ENCODE assay signal across 8 cellular contexts in genomic region chr2:181411105-181411849, GRCh38. TPM values are rescaled to one million over a fixed set of nuclear protein-coding genes. Genes with fewer than 3 reads are reported as not detected.
A peak's percentile ranks its signal among the peaks of the same experiment; 100 is the strongest.
DNase-seq lines count a peak whose midpoint lies in the region; ATAC-seq, FAIRE-seq and TF ChIP-seq lines count a peak whose summit lies in the region.

No MANE protein-coding gene starts in this region.

- no peaks in the 10 kb centered on the region for H4K20me1 ChIP-seq in GM12878 (ENCODE audit: control insufficient read depth, insufficient read depth)

- no peak overlapping the region for H3K4me2 ChIP-seq in GM12878 (ENCODE audit: control insufficient read depth, insufficient read depth)

- H3K27ac ChIP-seq in GM12878 (ENCODE audit: control insufficient read depth, insufficient read depth) (no peak overlapping the region), left lung (no peak overlapping the region)

- H3K27ac Mint-ChIP-seq in stimulated activated effector memory CD8-positive, alpha-beta T cell treated with anti-CD3 and anti-CD28 coated beads, Interleukin-12 subunit alpha, Interleukin-12 subunit beta, amount 100 ng/mL, for 72 hours, result no peak overlapping the region
- no peak overlapping the region for H3K27ac Mint-ChIP-seq in activated CD8-positive, alpha-beta T cell treated with anti-CD3 and anti-CD28 coated beads for 36 hours

- peak; percentile 15 for DNase-seq in NCI-H1092 (lab: John Stamatoyannopoulos, UW)
- DNase-seq in GM12878 (ENCODE audit: low read depth, low spot score), result peak; percentile 30
- no peak for DNase-seq in left lung
- no peak for DNase-seq in stimulated activated effector memory CD8-positive, alpha-beta T cell treated with anti-CD3 and anti-CD28 coated beads, Interleukin-12 subunit alpha, Interleukin-12 subunit beta, amount 100 ng/mL, for 72 hours (ENCODE audit: low spot score in 2 of 2)
- DNase-seq in activated CD8-positive, alpha-beta T cell treated with anti-CD3 and anti-CD28 coated beads for 36 hours, result no peak
- DNase-seq in activated CD8-positive, alpha-beta memory T cell treated with anti-CD3 and anti-CD28 coated beads, Interleukin-2, amount 50 U/mL, for 48 hours, result no peak

- no peak for FAIRE-seq in GM12878 (lab: Jason Lieb, UNC)

- H3K4me1 ChIP-seq in GM12878 (ENCODE audit: control insufficient read depth, insufficient read depth, low read length) (peaks cover 8% of the 10 kb centered on the region), left lung (peaks cover 0 to 11% of the 10 kb centered on the region in 2 donors)

- H3K4me3 ChIP-seq in GM12878 (no peak overlapping the region), left lung (no peak overlapping the region)

- ATAC-seq in GM18511 (IDR thresholded peaks at IDR 0.05; ENCODE audit: unreplicated experiment) (peak; percentile 100), HG02610 (IDR thresholded peaks at IDR 0.05; ENCODE audit: unreplicated experiment) (peak; percentile 92), GM12878 (peak; percentile 86), left lung (no peak)
- no peak for ATAC-seq in stimulated activated effector memory CD8-positive, alpha-beta T cell treated with anti-CD3 and anti-CD28 coated beads, Interleukin-12 subunit alpha, Interleukin-12 subunit beta, amount 100 ng/mL, for 72 hours
- no peak for ATAC-seq in activated CD8-positive, alpha-beta T cell treated with anti-CD3 and anti-CD28 coated beads for 36 hours

- no peak for TF ChIP-seq EP300 in GM12878 (IDR thresholded peaks at IDR 0.05; ENCODE audit: borderline replicate concordance in 1 of 2, control insufficient read depth in 1 of 2, low read depth in 2 of 2, low read length in 2 of 2)

- H3K79me2 ChIP-seq in GM12878 (ENCODE audit: control insufficient read depth, insufficient read depth, low read length), result no peaks in the 10 kb centered on the region

- no peak for TF ChIP-seq CTCF in GM12878 (IDR thresholded peaks at IDR 0.05 in 2 of 3, conservative IDR thresholded peaks at IDR 0.05 in 1 of 3; ENCODE audit: control insufficient read depth in 2 of 3, extremely low read depth in 1 of 3, insufficient read depth in 1 of 3, low read depth in 3 of 3, low read length in 3 of 3)
- no peak for TF ChIP-seq CTCF in left lung (IDR thresholded peaks at IDR 0.05)
- no peak for TF ChIP-seq CTCF in activated CD8-positive, alpha-beta T cell treated with anti-CD3 and anti-CD28 coated beads for 36 hours (IDR thresholded peaks at IDR 0.05)

- no peak overlapping the region for H3K9ac ChIP-seq in GM12878 (ENCODE audit: control insufficient read depth, insufficient read depth, low read length)

- H3K9me3 Mint-ChIP-seq in stimulated activated effector memory CD8-positive, alpha-beta T cell treated with anti-CD3 and anti-CD28 coated beads, Interleukin-12 subunit alpha, Interleukin-12 subunit beta, amount 100 ng/mL, for 72 hours, result peaks cover 13% of the 10 kb centered on the region
- H3K9me3 Mint-ChIP-seq in activated CD8-positive, alpha-beta T cell treated with anti-CD3 and anti-CD28 coated beads for 36 hours, result peaks cover 28% of the 10 kb centered on the region

- POLR2A ChIA-PET in GM12878 (lab: Charles Lee), result no interaction called here
- POLR2A ChIA-PET in activated CD8-positive, alpha-beta T cell treated with anti-CD3 and anti-CD28 coated beads for 36 hours (lab: Charles Lee), result no interaction called here

- H3K36me3 ChIP-seq in GM12878 (ENCODE audit: control insufficient read depth in 2 of 2, insufficient read depth in 2 of 2, low read length in 1 of 2), result no peaks in the 10 kb centered on the region
- no peaks in the 10 kb centered on the region for H3K36me3 ChIP-seq in left lung

- peak overlapping the region; percentile 71 for H2AFZ ChIP-seq in GM12878 (ENCODE audit: control insufficient read depth, low read depth, low read length)

- in situ Hi-C loops in GM12878 (cut with MboI), result no loop called here

- no peaks in the 10 kb centered on the region for H3K36me3 Mint-ChIP-seq in stimulated activated effector memory CD8-positive, alpha-beta T cell treated with anti-CD3 and anti-CD28 coated beads, Interleukin-12 subunit alpha, Interleukin-12 subunit beta, amount 100 ng/mL, for 72 hours
- H3K36me3 Mint-ChIP-seq in activated CD8-positive, alpha-beta T cell treated with anti-CD3 and anti-CD28 coated beads for 36 hours (ENCODE audit: low read depth), result peaks cover 6% of the 10 kb centered on the region

- H3K4me1 Mint-ChIP-seq in stimulated activated effector memory CD8-positive, alpha-beta T cell treated with anti-CD3 and anti-CD28 coated beads, Interleukin-12 subunit alpha, Interleukin-12 subunit beta, amount 100 ng/mL, for 72 hours, result peaks cover 6% of the 10 kb centered on the region
- peaks cover 2% of the 10 kb centered on the region for H3K4me1 Mint-ChIP-seq in activated CD8-positive, alpha-beta T cell treated with anti-CD3 and anti-CD28 coated beads for 36 hours (ENCODE audit: low read depth)

- no peak overlapping the region for H3K4me3 Mint-ChIP-seq in stimulated activated effector memory CD8-positive, alpha-beta T cell treated with anti-CD3 and anti-CD28 coated beads, Interleukin-12 subunit alpha, Interleukin-12 subunit beta, amount 100 ng/mL, for 72 hours
- H3K4me3 Mint-ChIP-seq in activated CD8-positive, alpha-beta T cell treated with anti-CD3 and anti-CD28 coated beads for 36 hours, result no peak overlapping the region

- CTCF ChIA-PET in GM12878 (lab: Yijun Ruan, JAX), result interaction anchor here (0.6 to 2.0 kb wide), 5 partner anchors 8 to 99 kb away, joined by 3 to 8 read pairs (median 3); no protein-coding TSS in a partner anchor
- CTCF ChIA-PET in activated CD8-positive, alpha-beta T cell treated with anti-CD3 and anti-CD28 coated beads for 36 hours (lab: Charles Lee), result no interaction called here

- SMC1A ChIA-PET in GM12878 (lab: Charles Lee; ENCODE audit: uncharacterized antibody, unreplicated experiment), result interaction anchor here (0.7 to 2.1 kb wide), 15 partner anchors 8 to 105 kb away, joined by 3 to 13 read pairs (median 3); no protein-coding TSS in a partner anchor

- TF ChIP-seq RAD21 in GM12878 (IDR thresholded peaks at IDR 0.05; ENCODE audit: insufficient read depth, low read depth, low read length), result no peak

- no TSS peak for BruUV-seq in GM12878 (replicated peaks; lab: Mats Ljungman, UMichigan)

- no peaks in the 10 kb centered on the region for H3K27me3 ChIP-seq in GM12878 (replicated peaks in 1 of 2; ENCODE audit: control insufficient read depth in 2 of 2, insufficient read depth in 2 of 2, low read length in 1 of 2)
- H3K27me3 ChIP-seq in left lung, result no peaks in the 10 kb centered on the region

- intact Hi-C loops in GM12878 (cut with micrococcal nuclease; ENCODE audit: unreplicated experiment) (no loop called here), left lung (cut with DNase I) (no loop called here)
- intact Hi-C loops in activated CD8-positive, alpha-beta T cell treated with anti-CD3 and anti-CD28 coated beads for 36 hours (cut with micrococcal nuclease), result no loop called here

- H3K27me3 Mint-ChIP-seq in activated CD8-positive, alpha-beta T cell treated with anti-CD3 and anti-CD28 coated beads for 36 hours, result no peaks in the 10 kb centered on the region

- WGBS in GM12878 (ENCODE audit: insufficient coverage, insufficient replicate concordance, low lambda C conversion rate, missing lambda C conversion rate), result 4% methylated on average over 5 of the region's 5 CpGs

- RAD21 ChIA-PET in GM12878 (lab: Charles Lee; ENCODE audit: unreplicated experiment), result interaction anchor here (0.6 to 1.8 kb wide), 12 partner anchors 31 to 299 kb away, joined by 3 to 7 read pairs (median 3); partner anchors contain the start of gene ITGA4

- no peak for TF ChIP-seq POLR2A in GM12878 (IDR thresholded peaks at IDR 0.05; ENCODE audit: low read depth, low read length)

- H3K9me3 ChIP-seq in GM12878 (replicated peaks; ENCODE audit: control insufficient read depth, insufficient read depth, low read length), result peaks cover 2% of the 10 kb centered on the region; the same call in 1 of the 3 replicates
- peaks cover 0 to 20% of the 10 kb centered on the region in 2 donors for H3K9me3 ChIP-seq in left lung

TF ChIP-seq in GM12878, 131 proteins besides CTCF, POLR2A, EP300 and RAD21 (continues in another document):
- no peak for TF ChIP-seq RFX5 (IDR thresholded peaks at IDR 0.05; ENCODE audit: low read depth, low read length)

RNA-seq across cellular contexts. Expression of gene ITGA4, which starts 45.9 kb away (rescaled TPM):
- total RNA-seq in GM12878 (2013; cell fraction: nucleolus; rRNA removed), result 729 TPM in 2 replicates
- total RNA-seq in GM12878 (2014; rRNA removed), result 76.2 and 83.9 TPM in 2 replicates
- total RNA-seq in GM12878 (2014; rRNA removed; fragmentation: Illumina TruSeq; extraction: Trizol), result 79.5 and 84.7 TPM in 2 replicates
- total RNA-seq in GM12878 (2021), result 75.0 and 87.9 TPM in 2 replicates
- 43.3 TPM for polyA plus RNA-seq in GM12878 (2011; ENCODE audit: low read depth)
- polyA plus RNA-seq in GM12878 (2011; rRNA removed), result 25.0 and 34.6 TPM in 2 replicates
- polyA plus RNA-seq in GM12878 (2011; cell fraction: cytosol; rRNA removed), result 7.1 and 9.2 TPM in 2 replicates
- polyA plus RNA-seq in GM12878 (2011; cell fraction: nucleus; rRNA removed), result 36.0 and 42.5 TPM in 2 replicates
- 65.1 and 66.2 TPM in 2 replicates for polyA plus RNA-seq in GM12878 (2012)
- polyA plus RNA-seq in GM12878 (2014; fragmentation: Illumina TruSeq; extraction: Trizol), result 55.6 and 72.1 TPM in 2 replicates
- polyA plus RNA-seq in GM12878 (2014; fragmentation: Nextera tagmentation; extraction: Ambion mirVana), result 10 to 100 TPM; 12.4 to 16.2 TPM
- 36.4 and 46.6 TPM in 2 replicates for polyA plus RNA-seq in GM12878 (2014; rRNA removed)
- polyA plus RNA-seq in GM12878 (2016; fragmentation: Nextera tagmentation; extraction: Ambion mirVana), result 10 to 100 TPM; 71.4 to 79.3 TPM
- polyA minus RNA-seq in GM12878 (2011; rRNA and poly(A)+ RNA removed), result 37.7 and 40.0 TPM in 2 replicates
- polyA minus RNA-seq in GM12878 (2011; cell fraction: cytosol; rRNA and poly(A)+ RNA removed), result 10.8 and 13.6 TPM in 2 replicates
- 99.4 and 174 TPM in 2 replicates for polyA minus RNA-seq in GM12878 (2011; cell fraction: nucleus; rRNA and poly(A)+ RNA removed)
- total RNA-seq in left lung, result 10 to 100 TPM; 19.9 to 23.5 TPM
- 10 to 100 TPM; 61.6 to 64.5 TPM for total RNA-seq in activated CD8-positive, alpha-beta T cell treated with anti-CD3 and anti-CD28 coated beads for 36 hours

Comparison
In these comparisons a context has a peak if more than half of its experiments do, and no peak if none do; other contexts are left out.
1. ATAC-seq: peak in GM18511 (single experiment), HG02610 (single experiment) and GM12878 (single experiment); none in left lung (single experiment), stimulated activated effector memory CD8-positive, alpha-beta T cell treated with anti-CD3 and anti-CD28 coated beads, Interleukin-12 subunit alpha, Interleukin-12 subunit beta, amount 100 ng/mL, for 72 hours (single experiment) and activated CD8-positive, alpha-beta T cell treated with anti-CD3 and anti-CD28 coated beads for 36 hours (single experiment).
2. DNase-seq: peak in NCI-H1092 (single experiment) and GM12878 (single experiment); none in left lung (0 of 2), stimulated activated effector memory CD8-positive, alpha-beta T cell treated with anti-CD3 and anti-CD28 coated beads, Interleukin-12 subunit alpha, Interleukin-12 subunit beta, amount 100 ng/mL, for 72 hours (0 of 2), activated CD8-positive, alpha-beta T cell treated with anti-CD3 and anti-CD28 coated beads for 36 hours (single experiment) and activated CD8-positive, alpha-beta memory T cell treated with anti-CD3 and anti-CD28 coated beads, Interleukin-2, amount 50 U/mL, for 48 hours (single experiment).